ENCODE assay signal across 8 cellular contexts in genomic region chr6:85594197-85594930, GRCh38. TPM values are rescaled to one million over a fixed set of nuclear protein-coding genes. Genes with fewer than 3 reads are reported as not detected.
DNase-seq lines count a peak whose midpoint lies in the region; ATAC-seq and TF ChIP-seq lines count a peak whose summit lies in the region.

No MANE protein-coding gene starts in this region.

- peak overlapping the region; percentile 93 to 96 for H3K27ac ChIP-seq in SK-N-SH (ENCODE audit: low read depth in 2 of 2, low read length in 1 of 2)
- H3K27ac ChIP-seq in stomach, result peak overlapping the region; percentile 95 to 99 (median 96)

- H3K27ac Mint-ChIP-seq in CD14-positive monocyte (peak overlapping the region; percentile 92 to 99 (median 97)), memory B cell (peak overlapping the region; percentile 94)

- TF ChIP-seq EP300 in SK-N-SH (IDR thresholded peaks at IDR 0.05; ENCODE audit: borderline replicate concordance in 1 of 2, low read depth in 1 of 2, low read length in 1 of 2), result no peak
- TF ChIP-seq EP300 in stomach (IDR thresholded peaks at IDR 0.05), result no peak

- no peak for DNase-seq in CD14-positive monocyte (ENCODE audit: low spot score)
- DNase-seq in SK-N-SH, result no peak
- DNase-seq in central memory CD4-positive, alpha-beta T cell, result peak; percentile 40
- DNase-seq in memory B cell (ENCODE audit: low spot score in 2 of 2), result peak in 1 of 2 donors; percentile 20
- no peak for DNase-seq in stomach
- DNase-seq in mucosa of gallbladder (ENCODE audit: low spot score), result no peak

- peak overlapping the region; percentile 82 for H2AFZ ChIP-seq in SK-N-SH (ENCODE audit: low read depth)

- peak overlapping the region; percentile 90 for H3K4me2 ChIP-seq in SK-N-SH

- H3K36me3 ChIP-seq in SK-N-SH (replicated peaks in 1 of 2; ENCODE audit: control insufficient read depth in 1 of 2, insufficient read depth in 2 of 2, low read length in 1 of 2) (peaks cover 0 to 17% of the 10 kb centered on the region in 2 experiments), stomach (no peaks in the 10 kb centered on the region)

- peak overlapping the region; percentile 88 to 92 for H3K4me3 ChIP-seq in SK-N-SH (ENCODE audit: low read depth in 2 of 2, low read length in 1 of 2)
- peak overlapping the region; percentile 69 to 78 (median 72) for H3K4me3 ChIP-seq in stomach

- H3K27me3 Mint-ChIP-seq in CD14-positive monocyte (ENCODE audit: low read depth in 3 of 3) (peaks cover 0 to 2% (median 0%) of the 10 kb centered on the region in 3 donors), memory B cell (no peaks in the 10 kb centered on the region)

- peaks cover 61% of the 10 kb centered on the region for H3F3A ChIP-seq in SK-N-SH (replicated peaks; ENCODE audit: insufficient read depth)

- H3K4me1 ChIP-seq in SK-N-SH (ENCODE audit: control insufficient read depth in 1 of 2, insufficient read depth in 2 of 2, low read depth in 1 of 2, low read length in 1 of 2) (peaks cover 0 to 6% of the 10 kb centered on the region in 2 experiments; a peak in 2 of 4 replicates), stomach (peaks cover 13 to 33% (median 22%) of the 10 kb centered on the region in 4 donors)

- no peaks in the 10 kb centered on the region for H3K9me3 Mint-ChIP-seq in CD14-positive monocyte
- H3K9me3 Mint-ChIP-seq in memory B cell, result no peaks in the 10 kb centered on the region

- H3K9ac ChIP-seq in SK-N-SH, result peak overlapping the region; percentile 90

- CTCF ChIA-PET in SK-N-SH (lab: Yijun Ruan, JAX), result interaction anchor here (0.8 to 3.5 kb wide), 4 partner anchors 48 to 240 kb away, joined by 3 to 13 read pairs (median 4); no protein-coding TSS in a partner anchor

- WGBS in SK-N-SH (ENCODE audit: low lambda C conversion rate), result 1% methylated on average over 34 of the region's 35 CpGs
- WGBS in stomach, 5 donors, result 0 to 1% (median 1%) methylated on average over 34 to 35 of the region's 35 CpGs

- intact Hi-C loops in CD14-positive monocyte (cut with micrococcal nuclease), result loop anchor here (1.0 to 5.0 kb wide), 4 partner anchors 48 to 84 kb away; partner anchors contain the start of gene SYNCRIP (in 2 of the 2)
- intact Hi-C loops in stomach (cut with DNase I; ENCODE audit: low total_unique reads), result no loop called here

- ATAC-seq in GM19452 (IDR thresholded peaks at IDR 0.05; ENCODE audit: unreplicated experiment), result peak; percentile 2
- ATAC-seq in HG03460 (IDR thresholded peaks at IDR 0.05; ENCODE audit: unreplicated experiment), result peak; percentile 10
- ATAC-seq in memory B cell (ENCODE audit: low read depth), result peak; percentile 15

- H3K4me3 Mint-ChIP-seq in CD14-positive monocyte, result peak overlapping the region; percentile 96 to 98
- H3K4me3 Mint-ChIP-seq in memory B cell, result peak overlapping the region; percentile 99

- peaks cover 6 to 9% of the 10 kb centered on the region in 2 donors for H3K36me3 Mint-ChIP-seq in CD14-positive monocyte
- H3K36me3 Mint-ChIP-seq in memory B cell, result peaks cover 14% of the 10 kb centered on the region

- H3K9me3 ChIP-seq in SK-N-SH, result no peaks in the 10 kb centered on the region
- H3K9me3 ChIP-seq in stomach, result no peaks in the 10 kb centered on the region

- TF ChIP-seq POLR2A in stomach (IDR thresholded peaks at IDR 0.05), result no peak

- TF ChIP-seq CTCF in CD14-positive monocyte (IDR thresholded peaks at IDR 0.05) (no peak), SK-N-SH (IDR thresholded peaks at IDR 0.05) (no peak), stomach (IDR thresholded peaks at IDR 0.05) (no peak)

- H3K27me3 ChIP-seq in SK-N-SH (ENCODE audit: insufficient read depth), result no peaks in the 10 kb centered on the region
- no peaks in the 10 kb centered on the region for H3K27me3 ChIP-seq in stomach

- POLR2A ChIA-PET in SK-N-SH (lab: Yijun Ruan, JAX), result interaction anchor here (1.3 to 2.6 kb wide), 3 partner anchors 18 to 84 kb away, joined by 4 to 28 read pairs (median 24); partner anchors contain the start of gene SYNCRIP

- no peaks in the 10 kb centered on the region for H3K9me2 ChIP-seq in SK-N-SH

- TF ChIP-seq RAD21 in SK-N-SH (IDR thresholded peaks at IDR 0.05; ENCODE audit: low read length), result no peak

- H3K79me2 ChIP-seq in SK-N-SH (ENCODE audit: insufficient read depth), result peaks cover 37% of the 10 kb centered on the region

- H4K20me1 ChIP-seq in SK-N-SH (ENCODE audit: insufficient read depth), result peaks cover 7% of the 10 kb centered on the region; the same call in 1 of the 2 replicates

- H3K4me1 Mint-ChIP-seq in CD14-positive monocyte, result peaks cover 26% of the 10 kb centered on the region
- peaks cover 26% of the 10 kb centered on the region for H3K4me1 Mint-ChIP-seq in memory B cell

TF ChIP-seq in SK-N-SH, 30 proteins besides CTCF, POLR2A, EP300 and RAD21 (continues in another document):
- TF ChIP-seq TCF12 (IDR thresholded peaks at IDR 0.05), result no peak
- TF ChIP-seq FOXJ3 (CRISPR knock-in tag; IDR thresholded peaks at IDR 0.05), result no peak; the same call in 1 of the 2 replicates
- TF ChIP-seq RFX5 (IDR thresholded peaks at IDR 0.05; ENCODE audit: low read length), result no peak
- TF ChIP-seq, protein P1, sequence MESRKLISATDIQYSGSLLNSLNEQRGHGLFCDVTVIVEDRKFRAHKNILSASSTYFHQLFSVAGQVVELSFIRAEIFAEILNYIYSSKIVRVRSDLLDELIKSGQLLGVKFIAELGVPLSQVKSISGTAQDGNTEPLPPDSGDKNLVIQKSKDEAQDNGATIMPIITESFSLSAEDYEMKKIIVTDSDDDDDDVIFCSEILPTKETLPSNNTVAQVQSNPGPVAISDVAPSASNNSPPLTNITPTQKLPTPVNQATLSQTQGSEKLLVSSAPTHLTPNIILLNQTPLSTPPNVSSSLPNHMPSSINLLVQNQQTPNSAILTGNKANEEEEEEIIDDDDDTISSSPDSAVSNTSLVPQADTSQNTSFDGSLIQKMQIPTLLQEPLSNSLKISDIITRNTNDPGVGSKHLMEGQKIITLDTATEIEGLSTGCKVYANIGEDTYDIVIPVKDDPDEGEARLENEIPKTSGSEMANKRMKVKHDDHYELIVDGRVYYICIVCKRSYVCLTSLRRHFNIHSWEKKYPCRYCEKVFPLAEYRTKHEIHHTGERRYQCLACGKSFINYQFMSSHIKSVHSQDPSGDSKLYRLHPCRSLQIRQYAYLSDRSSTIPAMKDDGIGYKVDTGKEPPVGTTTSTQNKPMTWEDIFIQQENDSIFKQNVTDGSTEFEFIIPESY (IDR thresholded peaks at IDR 0.05; ENCODE audit: borderline replicate concordance, low read depth), result no peak
- 0 out of 2 replicates have a peak, but pooled peaks have one; percentile 12 for TF ChIP-seq JUND (IDR thresholded peaks at IDR 0.05)
- no peak for TF ChIP-seq FOSL2 (IDR thresholded peaks at IDR 0.05; ENCODE audit: borderline replicate concordance, low read depth)
- TF ChIP-seq YY1 (IDR thresholded peaks at IDR 0.05; ENCODE audit: low read depth), result 0 out of 2 replicates have a peak, but pooled peaks have one; percentile 8
- no peak for TF ChIP-seq MXI1 (IDR thresholded peaks at IDR 0.05; ENCODE audit: low read depth, low read length)
- TF ChIP-seq CHD2 (IDR thresholded peaks at IDR 0.05; ENCODE audit: low read length, partially characterized antibody), result peak; percentile 27
- TF ChIP-seq REST (IDR thresholded peaks at IDR 0.05; ENCODE audit: low read depth, low read length), result no peak
- TF ChIP-seq GATA2 (CRISPR knock-in tag; IDR thresholded peaks at IDR 0.05), result no peak
- no peak for TF ChIP-seq ELF1 (IDR thresholded peaks at IDR 0.05)
- no peak for TF ChIP-seq FOXM1 (IDR thresholded peaks at IDR 0.05; ENCODE audit: low read depth)
- TF ChIP-seq SMC3 (IDR thresholded peaks at IDR 0.05; ENCODE audit: low read depth, low read length), result no peak

RNA-seq across cellular contexts. Expression of gene SNX14, which starts 0.7 kb away (rescaled TPM):
- 10 to 100 TPM; 73.3 to 75.6 TPM for polyA plus RNA-seq in CD14-positive monocyte
- polyA plus RNA-seq in SK-N-SH (2012; rRNA removed), result 40.4 and 53.9 TPM in 2 replicates
- polyA plus RNA-seq in SK-N-SH (2012; cell fraction: cytosol; rRNA removed), result 45.8 and 56.8 TPM in 2 replicates
- 86.5 and 129 TPM in 2 replicates for polyA plus RNA-seq in SK-N-SH (2012; cell fraction: nucleus; rRNA removed)
- 100 to 1,000 TPM in 2 of 5 donors, 10 to 100 TPM in 3; 21.6 to 209 (median 85.3) TPM for total RNA-seq in stomach
- 10 to 100 TPM; 11.2 to 63.8 (median 24.9) TPM for polyA plus RNA-seq in stomach
- 80.1 TPM for total RNA-seq in mucosa of gallbladder

RNA-seq across cellular contexts. Expression of gene SYNCRIP, which starts 48.3 kb away (rescaled TPM):
- polyA plus RNA-seq in CD14-positive monocyte (10 to 100 TPM; 36.6 to 41.4 TPM), SK-N-SH (2012; rRNA removed) (15.9 and 17.8 TPM in 2 replicates), stomach (10 to 100 TPM; 26.0 to 35.9 (median 30.8) TPM)
- polyA plus RNA-seq in SK-N-SH (2012; cell fraction: cytosol; rRNA removed), result 30.8 and 46.3 TPM in 2 replicates
- polyA plus RNA-seq in SK-N-SH (2012; cell fraction: nucleus; rRNA removed), result 9.6 and 18.8 TPM in 2 replicates
- total RNA-seq in stomach (100 to 1,000 TPM in 2 of 5 donors, 10 to 100 TPM in 3; 26.4 to 180 (median 69.6) TPM), mucosa of gallbladder (63.8 TPM)
